Comparison of ENCODE assay signal across 18 cellular contexts in genomic region chr10:43375401-43376020, GRCh38. TPM values are rescaled to one million over a fixed set of nuclear protein-coding genes. Genes with fewer than 3 reads are reported as not detected.
"Had no signal": no experiment of that assay in that cellular context is flagged by ENCODE, and none has a peak within 500 bp of the region (broad histone marks: within the 10 kb centered on the region; RNA-seq: fewer than 3 reads in every experiment).

No MANE protein-coding gene starts in this region.

- H3K27me3 ChIP-seq: cardiac muscle cell, colonic mucosa, heart right ventricle, neutrophil, transverse colon had no signal

- H3K9me3 ChIP-seq: colonic mucosa, heart right ventricle, neutrophil, transverse colon had no signal

- H3K9me3 Mint-ChIP-seq: activated CD4-positive, alpha-beta memory T cell treated with anti-CD3 and anti-CD28 coated beads for 36 hours; naive thymus-derived CD4-positive, alpha-beta T cell; stimulated activated effector memory CD8-positive, alpha-beta T cell treated with anti-CD3 and anti-CD28 coated beads, Interleukin-12 subunit alpha, Interleukin-12 subunit beta, amount 100 ng/mL, for 72 hours had no signal

- H3K4me3 Mint-ChIP-seq: activated CD4-positive, alpha-beta memory T cell treated with anti-CD3 and anti-CD28 coated beads for 36 hours; naive thymus-derived CD4-positive, alpha-beta T cell; stimulated activated effector memory CD8-positive, alpha-beta T cell treated with anti-CD3 and anti-CD28 coated beads, Interleukin-12 subunit alpha, Interleukin-12 subunit beta, amount 100 ng/mL, for 72 hours had no signal

- H3K4me1 ChIP-seq: colonic mucosa, transverse colon had no signal

- H3K36me3 ChIP-seq: cardiac muscle cell, colonic mucosa, heart right ventricle, neutrophil, transverse colon had no signal

- H3K4me3 ChIP-seq: cardiac muscle cell, colonic mucosa, heart right ventricle, smooth muscle cell, transverse colon had no signal

- H3K27me3 Mint-ChIP-seq: activated CD4-positive, alpha-beta memory T cell treated with anti-CD3 and anti-CD28 coated beads for 36 hours; naive thymus-derived CD4-positive, alpha-beta T cell had no signal

- H3K4me2 ChIP-seq: smooth muscle cell had no signal

- DNase-seq: activated CD4-positive, alpha-beta memory T cell treated with anti-CD3 and anti-CD28 coated beads for 36 hours; activated CD4-positive, alpha-beta T cell treated with anti-CD3 and anti-CD28 coated beads for 1 hour; activated naive CD4-positive, alpha-beta T cell treated with Interleukin-2 at 50 U/mL for 16 hours; colonic mucosa; heart right ventricle; islet precursor cell; midbrain; naive thymus-derived CD4-positive, alpha-beta T cell; right cardiac atrium; T1000; transverse colon had no signal

- H3K27ac Mint-ChIP-seq: activated CD4-positive, alpha-beta memory T cell treated with anti-CD3 and anti-CD28 coated beads for 36 hours had no signal

- H3K27ac ChIP-seq: cardiac muscle cell, colonic mucosa, heart right ventricle, neutrophil, transverse colon had no signal

- ATAC-seq: heart right ventricle; naive thymus-derived CD4-positive, alpha-beta T cell; stimulated activated effector memory CD8-positive, alpha-beta T cell treated with anti-CD3 and anti-CD28 coated beads, Interleukin-12 subunit alpha, Interleukin-12 subunit beta, amount 100 ng/mL, for 72 hours had no signal

- H3K36me3 Mint-ChIP-seq: activated CD4-positive, alpha-beta memory T cell treated with anti-CD3 and anti-CD28 coated beads for 36 hours; naive thymus-derived CD4-positive, alpha-beta T cell; stimulated activated effector memory CD8-positive, alpha-beta T cell treated with anti-CD3 and anti-CD28 coated beads, Interleukin-12 subunit alpha, Interleukin-12 subunit beta, amount 100 ng/mL, for 72 hours had no signal

RNA-seq across cellular contexts. Expression of gene FXYD4, which starts 4.1 kb away (rescaled TPM):
- total RNA-seq: activated CD4-positive, alpha-beta memory T cell treated with anti-CD3 and anti-CD28 coated beads for 36 hours; cardiac muscle cell; frontal cortex; liver; naive thymus-derived CD4-positive, alpha-beta T cell; right cardiac atrium; smooth muscle cell; subcutaneous adipose tissue; transverse colon had no signal
- polyA plus RNA-seq: cardiac muscle cell; heart right ventricle; liver; naive thymus-derived CD4-positive, alpha-beta T cell; right cardiac atrium; smooth muscle cell had no signal
